Comparison of ENCODE assay signal across 8 cellular contexts in genomic region chr19:10271543-10272086, GRCh38. TPM values are rescaled to one million over a fixed set of nuclear protein-coding genes. Genes with fewer than 3 reads are reported as not detected.
DNase-seq lines count a peak whose midpoint lies in the region; ATAC-seq and TF ChIP-seq lines count a peak whose summit lies in the region.

No MANE protein-coding gene starts in this region.

- H3K79me2 ChIP-seq in OCI-LY1 (ENCODE audit: insufficient read depth, low read length) = no peaks in the 10 kb centered on the region

- H3K9me3 ChIP-seq in CD4-positive, CD25-positive, alpha-beta regulatory T cell (ENCODE audit: control insufficient read depth in 2 of 2, low read length in 2 of 2) = no peaks in the 10 kb centered on the region
- H3K9me3 ChIP-seq in OCI-LY1 (ENCODE audit: low read length) (no peaks in the 10 kb centered on the region), neuron (ENCODE audit: low read length) (no peaks in the 10 kb centered on the region)

- H3K4me3 Mint-ChIP-seq in CD4-positive, CD25-positive, alpha-beta regulatory T cell = peak overlapping the region; percentile 88 to 96 (median 92)

- H3K27ac ChIP-seq in CD4-positive, CD25-positive, alpha-beta regulatory T cell (ENCODE audit: insufficient read depth, low read length, poor library complexity, severe bottlenecking) = peak overlapping the region; percentile 92
- H3K27ac ChIP-seq in OCI-LY1 (ENCODE audit: low read depth, low read length, poor library complexity, severe bottlenecking) (peak overlapping the region; percentile 58), coronary artery (peak overlapping the region in 1 of 2 donors; percentile 85)

- H2AFZ ChIP-seq in OCI-LY1 (ENCODE audit: low read length) (no peak overlapping the region), neuron (ENCODE audit: low read depth, low read length) (no peak overlapping the region)

- H3K36me3 ChIP-seq in CD4-positive, CD25-positive, alpha-beta regulatory T cell (ENCODE audit: control insufficient read depth, insufficient read depth, low read length) = peaks cover 2% of the 10 kb centered on the region
- H3K36me3 ChIP-seq in OCI-LY1 (ENCODE audit: insufficient read depth, low read length) = no peaks in the 10 kb centered on the region
- H3K36me3 ChIP-seq in neuron (ENCODE audit: insufficient read depth, low read length) = no peaks in the 10 kb centered on the region

- peaks cover 29% of the 10 kb centered on the region for H3K4me1 ChIP-seq in CD4-positive, CD25-positive, alpha-beta regulatory T cell (ENCODE audit: control insufficient read depth, insufficient read depth, low read length, poor library complexity, severe bottlenecking)
- H3K4me1 ChIP-seq in OCI-LY1 (ENCODE audit: insufficient read depth, low read length, severe bottlenecking) (peaks cover 24% of the 10 kb centered on the region), neuron (ENCODE audit: insufficient read depth, low read length) (peaks cover 12% of the 10 kb centered on the region)

- no peaks in the 10 kb centered on the region for H3F3A ChIP-seq in OCI-LY1 (ENCODE audit: insufficient read depth, low read length)

- no peaks in the 10 kb centered on the region for H3K9me2 ChIP-seq in OCI-LY1 (ENCODE audit: low read depth, low read length)

- H3K27me3 ChIP-seq in CD4-positive, CD25-positive, alpha-beta regulatory T cell (ENCODE audit: control insufficient read depth, insufficient read depth, low read length) = no peaks in the 10 kb centered on the region
- H3K27me3 ChIP-seq in OCI-LY1 (ENCODE audit: insufficient read depth, low read length) = no peaks in the 10 kb centered on the region
- no peaks in the 10 kb centered on the region for H3K27me3 ChIP-seq in neuron (ENCODE audit: insufficient read depth, low read length)

- peaks cover 4% of the 10 kb centered on the region for H3K36me3 Mint-ChIP-seq in CD4-positive, CD25-positive, alpha-beta regulatory T cell

- H3K9ac ChIP-seq in OCI-LY1 (ENCODE audit: low read length) = peak overlapping the region; percentile 40; the same call in 1 of the 2 replicates

- peak in 2 of 3 donors; percentile 29 to 36 for DNase-seq in CD4-positive, CD25-positive, alpha-beta regulatory T cell
- DNase-seq in coronary artery (ENCODE audit: low spot score) (no peak), NCI-H2029 treated with DMSO at 0.1 percent for 48 hours (lab: John Stamatoyannopoulos, UW) (no peak)
- no peak for DNase-seq in NK-92 treated with Interleukin-12 subunit alpha and Interleukin-12 subunit beta, amount 100 ng/mL, for 24 hours (lab: John Stamatoyannopoulos, UW)

- peak overlapping the region; percentile 82 to 92 (median 90) for H3K27ac Mint-ChIP-seq in CD4-positive, CD25-positive, alpha-beta regulatory T cell

- peak overlapping the region; percentile 57 for H3K4me3 ChIP-seq in CD4-positive, CD25-positive, alpha-beta regulatory T cell (ENCODE audit: low read depth, low read length)
- peak overlapping the region; percentile 58 for H3K4me3 ChIP-seq in OCI-LY1 (ENCODE audit: low read depth, low read length, poor library complexity, severe bottlenecking)
- peak overlapping the region; percentile 70 for H3K4me3 ChIP-seq in coronary artery
- H3K4me3 ChIP-seq in neuron (ENCODE audit: low read length) = peak overlapping the region; percentile 34

- peak overlapping the region; percentile 74 for H3K4me2 ChIP-seq in OCI-LY1 (ENCODE audit: low read length)

- no peak for TF ChIP-seq CTCF in OCI-LY1 (IDR thresholded peaks at IDR 0.05; ENCODE audit: low read length)
- no peak for TF ChIP-seq CTCF in coronary artery (IDR thresholded peaks at IDR 0.05)

- peaks cover 6% of the 10 kb centered on the region for H3K27me3 Mint-ChIP-seq in CD4-positive, CD25-positive, alpha-beta regulatory T cell

- H3K9me3 Mint-ChIP-seq in CD4-positive, CD25-positive, alpha-beta regulatory T cell = no peaks in the 10 kb centered on the region

- ATAC-seq in CD4-positive, CD25-positive, alpha-beta regulatory T cell (ENCODE audit: low read depth in 2 of 2) = peak in 1 of 2 donors; percentile 3
- peak; percentile 19 for ATAC-seq in GM19455 (IDR thresholded peaks at IDR 0.05; ENCODE audit: unreplicated experiment)
- no peak for ATAC-seq in HG03108 (IDR thresholded peaks at IDR 0.05; ENCODE audit: unreplicated experiment)

- H3K4me1 Mint-ChIP-seq in CD4-positive, CD25-positive, alpha-beta regulatory T cell = peaks cover 7 to 47% (median 24%) of the 10 kb centered on the region in 4 donors

- no peaks in the 10 kb centered on the region for H4K20me1 ChIP-seq in OCI-LY1 (ENCODE audit: insufficient read depth, low read length)

RNA-seq across cellular contexts. Expression of gene ICAM1, which starts 0.7 kb away (rescaled TPM):
- total RNA-seq in CD4-positive, CD25-positive, alpha-beta regulatory T cell = 13.7 TPM
- polyA plus RNA-seq in CD4-positive, CD25-positive, alpha-beta regulatory T cell = 1 to 10 TPM; 4.8 to 8.2 (median 6.9) TPM

RNA-seq across cellular contexts. Expression of gene ICAM4, which starts 15.1 kb away (rescaled TPM):
- 0.67 TPM for total RNA-seq in CD4-positive, CD25-positive, alpha-beta regulatory T cell
- polyA plus RNA-seq in CD4-positive, CD25-positive, alpha-beta regulatory T cell = under 1 TPM; 0.20 to 0.67 (median 0.41) TPM

RNA-seq across cellular contexts. Expression of gene ICAM5, which starts 18.1 kb away (rescaled TPM):
- total RNA-seq in CD4-positive, CD25-positive, alpha-beta regulatory T cell = 0.20 TPM
- not detected for polyA plus RNA-seq in CD4-positive, CD25-positive, alpha-beta regulatory T cell

RNA-seq across cellular contexts. Expression of gene MRPL4, which starts 19.6 kb away (rescaled TPM):
- total RNA-seq in CD4-positive, CD25-positive, alpha-beta regulatory T cell = 37.0 TPM
- polyA plus RNA-seq in CD4-positive, CD25-positive, alpha-beta regulatory T cell = 10 to 100 TPM; 24.9 to 36.6 (median 32.4) TPM

RNA-seq across cellular contexts. Expression of gene ZGLP1, which starts 38.0 kb away (rescaled TPM):
- 2.8 TPM for total RNA-seq in CD4-positive, CD25-positive, alpha-beta regulatory T cell
- under 1 TPM in 1 of 4 donors, not detected in 3; 0.32 TPM for polyA plus RNA-seq in CD4-positive, CD25-positive, alpha-beta regulatory T cell

Comparison
In these comparisons a context has a peak if more than half of its experiments do, and no peak if none do; other contexts are left out.
1. DNase-seq: peak in CD4-positive, CD25-positive, alpha-beta regulatory T cell (2 of 3); none in coronary artery (single experiment), NCI-H2029 treated with DMSO at 0.1 percent for 48 hours (single experiment) and NK-92 treated with Interleukin-12 subunit alpha and Interleukin-12 subunit beta, amount 100 ng/mL, for 24 hours (single experiment).
2. Peak in every context shown above with its lines, with median percentiles within 50 percentile points of each other: H3K4me3 ChIP-seq.